8 cellular contexts compared by ENCODE assay signal in genomic region chr10:80472234-80473095, GRCh38. TPM values are rescaled to one million over a fixed set of nuclear protein-coding genes. Genes with fewer than 3 reads are reported as not detected.
DNase-seq lines count a peak whose midpoint lies in the region; ATAC-seq lines count a peak whose summit lies in the region.

No MANE protein-coding gene starts in this region.

- peak overlapping the region; percentile 36 for H3K4me3 Mint-ChIP-seq in activated CD4-positive, alpha-beta memory T cell treated with anti-CD3 and anti-CD28 coated beads, Interleukin-2, amount 10 ng/mL, durations not matched to agents 7 days and 5 days
- H3K4me3 Mint-ChIP-seq in immature natural killer cell: peak overlapping the region; percentile 62 to 75 (median 69)

- H3K36me3 Mint-ChIP-seq in activated CD4-positive, alpha-beta memory T cell treated with anti-CD3 and anti-CD28 coated beads, Interleukin-2, amount 10 ng/mL, durations not matched to agents 7 days and 5 days (ENCODE audit: low read depth): peaks cover 78% of the 10 kb centered on the region
- peaks cover 0 to 12% (median 3%) of the 10 kb centered on the region in 3 donors for H3K36me3 Mint-ChIP-seq in immature natural killer cell

- POLR2A ChIA-PET in activated CD4-positive, alpha-beta memory T cell treated with anti-CD3 and anti-CD28 coated beads, Interleukin-2, amount 10 ng/mL, durations not matched to agents 7 days and 5 days (lab: Charles Lee): interaction anchor here (1.0 to 21.7 kb wide), 6 partner anchors 7 to 28 kb away, joined by 3 to 404 read pairs (median 96); partner anchors contain the start of gene TSPAN14

- ATAC-seq in GM18868 (IDR thresholded peaks at IDR 0.05; ENCODE audit: unreplicated experiment) (peak; percentile 88), HG03045 (IDR thresholded peaks at IDR 0.05; ENCODE audit: unreplicated experiment) (peak; percentile 85)

- CTCF ChIA-PET in activated CD4-positive, alpha-beta memory T cell treated with anti-CD3 and anti-CD28 coated beads, Interleukin-2, amount 10 ng/mL, durations not matched to agents 7 days and 5 days (lab: Charles Lee): interaction anchor here (1.0 to 24.7 kb wide), 9 partner anchors 12 to 64 kb away, joined by 3 to 414 read pairs (median 8); partner anchors contain the start of gene TSPAN14

- H3K27me3 Mint-ChIP-seq in activated CD4-positive, alpha-beta memory T cell treated with anti-CD3 and anti-CD28 coated beads, Interleukin-2, amount 10 ng/mL, durations not matched to agents 7 days and 5 days: no peaks in the 10 kb centered on the region
- peaks cover 0 to 4% (median 0%) of the 10 kb centered on the region in 3 donors for H3K27me3 Mint-ChIP-seq in immature natural killer cell (ENCODE audit: low read depth in 3 of 3)

- peaks cover 86% of the 10 kb centered on the region for H3K4me1 Mint-ChIP-seq in activated CD4-positive, alpha-beta memory T cell treated with anti-CD3 and anti-CD28 coated beads, Interleukin-2, amount 10 ng/mL, durations not matched to agents 7 days and 5 days
- peaks cover 91 to 95% of the 10 kb centered on the region in 2 donors for H3K4me1 Mint-ChIP-seq in immature natural killer cell

- peak overlapping the region; percentile 83 for H3K27ac Mint-ChIP-seq in activated CD4-positive, alpha-beta memory T cell treated with anti-CD3 and anti-CD28 coated beads, Interleukin-2, amount 10 ng/mL, durations not matched to agents 7 days and 5 days
- H3K27ac Mint-ChIP-seq in immature natural killer cell: peak overlapping the region; percentile 80 to 95 (median 86)

- DNase-seq in AG08396 (ENCODE audit: low spot score): peak; percentile 35
- DNase-seq in activated CD4-positive, alpha-beta memory T cell treated with anti-CD3 and anti-CD28 coated beads, Interleukin-2, amount 10 ng/mL, durations not matched to agents 7 days and 5 days: peak; percentile 50
- DNase-seq in immature natural killer cell: no peak
- DNase-seq in mucosa of gallbladder (ENCODE audit: low spot score): no peak
- DNase-seq in NCI-H446 (lab: John Stamatoyannopoulos, UW): no peak
- DNase-seq in NCI-H2227 treated with DMSO at 0.1 percent for 48 hours (lab: John Stamatoyannopoulos, UW): no peak

- H3K9me3 Mint-ChIP-seq in activated CD4-positive, alpha-beta memory T cell treated with anti-CD3 and anti-CD28 coated beads, Interleukin-2, amount 10 ng/mL, durations not matched to agents 7 days and 5 days: no peaks in the 10 kb centered on the region
- no peaks in the 10 kb centered on the region for H3K9me3 Mint-ChIP-seq in immature natural killer cell

RNA-seq across cellular contexts. Expression of gene TSPAN14, which starts 18.4 kb away (rescaled TPM):
- total RNA-seq in activated CD4-positive, alpha-beta memory T cell treated with anti-CD3 and anti-CD28 coated beads, Interleukin-2, amount 10 ng/mL, durations not matched to agents 7 days and 5 days: 100 to 1,000 TPM; 130 to 136 TPM
- polyA plus RNA-seq in immature natural killer cell: 100 to 1,000 TPM; 141 to 363 (median 226) TPM
- 124 TPM for total RNA-seq in mucosa of gallbladder

Comparison
In these comparisons a context has a peak if more than half of its experiments do, and no peak if none do; other contexts are left out.
1. DNase-seq: peak in AG08396 (single experiment) and activated CD4-positive, alpha-beta memory T cell treated with anti-CD3 and anti-CD28 coated beads, Interleukin-2, amount 10 ng/mL, durations not matched to agents 7 days and 5 days (single experiment); none in immature natural killer cell (0 of 3), mucosa of gallbladder (single experiment), NCI-H446 (0 of 2) and NCI-H2227 treated with DMSO at 0.1 percent for 48 hours (single experiment).